23 cellular contexts compared by ENCODE assay signal in genomic region chr10:120806081-120806480, GRCh38.
"Had no signal": no experiment of that assay in that cellular context is flagged by ENCODE, and none has a peak within 500 bp of the region (broad histone marks: within the 10 kb centered on the region; RNA-seq: fewer than 3 reads in every experiment).

No MANE protein-coding gene starts in this region.

- DNase-seq: IMR-90, Karpas-422, KG1, MG63, NCI-H1092, NCI-H1105 treated with DMSO at 0.1 percent for 48 hours, NCI-H1417 treated with DMSO at 0.1 percent for 48 hours, NCI-H187, NCI-H2029, NCI-H2081 treated with DMSO at 0.1 percent for 48 hours, NCI-H2171, NCI-H226, NCI-H446, NCI-H510A, NCI-H524 treated with DMSO at 0.1 percent for 48 hours, NCI-H69, NCI-H774, Right ventricle myocardium superior, RPMI8226, SIG-M5 had no signal

- ATAC-seq: HepG2 had no signal

- H3K4me3 ChIP-seq: MG63, SJSA1, SK-N-MC had no signal

- H3K4me1 ChIP-seq: SJSA1 had no signal

- H3K9me3 ChIP-seq: MG63, SJSA1 had no signal

- H3K27ac ChIP-seq: SJSA1, SK-N-MC had no signal

- H3K27me3 ChIP-seq: SJSA1 had no signal

- H3K36me3 ChIP-seq: MG63, SJSA1 had no signal
